Comparison of ENCODE assay signal across 8 cellular contexts in genomic region chr16:21001262-21001661, GRCh38.
DNase-seq lines count a peak whose midpoint lies in the region; ATAC-seq and TF ChIP-seq lines count a peak whose summit lies in the region.

No MANE protein-coding gene starts in this region.

- H3K36me3 Mint-ChIP-seq in endothelial cell (ENCODE audit: low read depth, unreplicated experiment), result no peaks in the 10 kb centered on the region
- no peaks in the 10 kb centered on the region for H3K36me3 Mint-ChIP-seq in naive thymus-derived CD8-positive, alpha-beta T cell
- no peaks in the 10 kb centered on the region for H3K36me3 Mint-ChIP-seq in CD4-positive, alpha-beta T cell (ENCODE audit: low read depth)

- DNase-seq in NCI-H1105 treated with DMSO at 0.1 percent for 48 hours (lab: John Stamatoyannopoulos, UW) (peak; percentile 1), NCI-H1105 (lab: John Stamatoyannopoulos, UW) (no peak), NCI-H69 (lab: John Stamatoyannopoulos, UW) (peak; percentile 10), endothelial cell (ENCODE audit: low spot score) (peak; percentile 22), DMS79 (lab: John Stamatoyannopoulos, UW) (no peak)
- DNase-seq in stimulated activated CD4-positive, alpha-beta T cell treated with anti-CD3 and anti-CD28 coated beads, Interleukin-12 subunit alpha, Interleukin-12 subunit beta, amount 100 ng/mL, for 48 hours (ENCODE audit: low read depth in 2 of 3, low spot score in 1 of 3), result peak in 2 of 3 donors; percentile 8 to 25
- DNase-seq in naive thymus-derived CD8-positive, alpha-beta T cell, result no peak
- DNase-seq in CD4-positive, alpha-beta T cell, result no peak

- H3K27ac Mint-ChIP-seq in endothelial cell (ENCODE audit: unreplicated experiment), result no peak overlapping the region
- no peak overlapping the region for H3K27ac Mint-ChIP-seq in naive thymus-derived CD8-positive, alpha-beta T cell
- no peak overlapping the region for H3K27ac Mint-ChIP-seq in CD4-positive, alpha-beta T cell

- TF ChIP-seq CTCF in endothelial cell (IDR thresholded peaks at IDR 0.05; ENCODE audit: unreplicated experiment), result peak; percentile 50
- no peak for TF ChIP-seq CTCF in CD4-positive, alpha-beta T cell (IDR thresholded peaks at IDR 0.05)

- H3K4me3 Mint-ChIP-seq in endothelial cell (ENCODE audit: unreplicated experiment), result no peak overlapping the region
- H3K4me3 Mint-ChIP-seq in naive thymus-derived CD8-positive, alpha-beta T cell, result no peak overlapping the region
- H3K4me3 Mint-ChIP-seq in CD4-positive, alpha-beta T cell, result no peak overlapping the region

- CTCF ChIA-PET in CD4-positive, alpha-beta T cell (lab: Charles Lee), result no interaction called here

- no peaks in the 10 kb centered on the region for H3K9me3 ChIP-seq in CD4-positive, alpha-beta T cell (ENCODE audit: control insufficient read depth, low read length)

- no peaks in the 10 kb centered on the region for H3K4me1 Mint-ChIP-seq in endothelial cell (ENCODE audit: unreplicated experiment)
- no peaks in the 10 kb centered on the region for H3K4me1 Mint-ChIP-seq in naive thymus-derived CD8-positive, alpha-beta T cell
- H3K4me1 Mint-ChIP-seq in CD4-positive, alpha-beta T cell (ENCODE audit: low read depth), result no peaks in the 10 kb centered on the region

- intact Hi-C loops in CD4-positive, alpha-beta T cell (cut with DNase I, micrococcal nuclease), result no loop called here

- H3K27ac ChIP-seq in CD4-positive, alpha-beta T cell (ENCODE audit: low read depth, low read length), result no peak overlapping the region

- no peaks in the 10 kb centered on the region for H3K27me3 Mint-ChIP-seq in endothelial cell (ENCODE audit: unreplicated experiment)
- H3K27me3 Mint-ChIP-seq in naive thymus-derived CD8-positive, alpha-beta T cell, result peaks cover 5 to 17% (median 8%) of the 10 kb centered on the region in 5 donors
- H3K27me3 Mint-ChIP-seq in CD4-positive, alpha-beta T cell, result peaks cover 10% of the 10 kb centered on the region

- POLR2A ChIA-PET in naive thymus-derived CD8-positive, alpha-beta T cell (lab: Charles Lee), result no interaction called here
- POLR2A ChIA-PET in CD4-positive, alpha-beta T cell (lab: Charles Lee), result no interaction called here

- H3K9me3 Mint-ChIP-seq in endothelial cell (ENCODE audit: unreplicated experiment), result no peaks in the 10 kb centered on the region
- no peaks in the 10 kb centered on the region for H3K9me3 Mint-ChIP-seq in naive thymus-derived CD8-positive, alpha-beta T cell
- no peaks in the 10 kb centered on the region for H3K9me3 Mint-ChIP-seq in CD4-positive, alpha-beta T cell

- no peak for ATAC-seq in naive thymus-derived CD8-positive, alpha-beta T cell
- ATAC-seq in CD4-positive, alpha-beta T cell (ENCODE audit: poor library complexity), result no peak

- no peaks in the 10 kb centered on the region for H3K27me3 ChIP-seq in CD4-positive, alpha-beta T cell (ENCODE audit: control insufficient read depth, insufficient read depth, low read length)

Comparison
In these comparisons a context has a peak if more than half of its experiments do, and no peak if none do; other contexts are left out.
1. DNase-seq: peak in NCI-H1105 treated with DMSO at 0.1 percent for 48 hours (single experiment), NCI-H69 (single experiment), endothelial cell (single experiment) and stimulated activated CD4-positive, alpha-beta T cell treated with anti-CD3 and anti-CD28 coated beads, Interleukin-12 subunit alpha, Interleukin-12 subunit beta, amount 100 ng/mL, for 48 hours (2 of 3); none in NCI-H1105 (single experiment), naive thymus-derived CD8-positive, alpha-beta T cell (0 of 10), CD4-positive, alpha-beta T cell (0 of 10) and DMS79 (single experiment).